ENCODE assay signal across 8 cellular contexts in the genomic region with DNA sequence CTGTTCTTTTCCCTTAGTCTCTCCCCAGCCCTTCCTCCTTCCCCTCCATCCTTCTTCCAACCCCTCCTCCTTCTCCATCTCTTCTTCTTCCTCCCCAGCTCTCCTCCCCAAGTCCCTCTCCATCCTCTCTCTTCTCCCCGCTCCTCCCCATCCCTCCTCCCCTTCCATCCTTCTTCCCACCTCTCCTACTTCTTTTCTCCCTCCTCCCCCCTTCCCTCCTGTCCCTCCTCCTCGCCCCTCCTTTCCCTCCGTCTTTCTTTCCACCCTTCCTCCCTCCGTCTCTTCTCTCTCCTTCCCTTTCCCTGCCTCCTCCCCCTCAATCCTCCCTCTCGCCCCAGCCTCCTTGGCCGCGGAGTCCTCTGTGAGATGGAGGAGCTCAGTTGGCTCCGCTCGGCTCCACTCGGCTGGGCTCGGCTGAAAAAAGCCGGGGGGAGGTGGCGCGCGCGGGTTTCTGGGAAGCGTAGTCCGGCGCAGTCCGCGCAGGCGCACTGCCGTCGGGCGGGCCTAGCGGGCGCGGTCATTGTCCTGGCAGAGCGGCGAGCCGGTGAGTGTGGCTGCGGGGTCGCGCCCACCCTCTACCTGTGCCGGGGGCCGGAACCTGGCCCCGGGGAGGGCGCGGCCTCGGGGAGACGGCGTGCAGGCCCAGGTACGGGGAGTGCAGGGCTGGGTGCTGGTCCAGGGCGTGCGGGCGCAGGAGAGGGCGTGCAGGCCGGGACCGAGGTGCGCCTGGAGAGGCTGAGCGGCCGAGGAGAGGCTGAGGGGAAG.
A peak's percentile ranks its signal among the peaks of the same experiment; 100 is the strongest.
DNase-seq lines count a peak whose midpoint lies in the region; ATAC-seq lines count a peak whose summit lies in the region.

Gene ZNF71, plus strand, starts transcription at position 520 of the 765 bp plus-strand sequence. CDS start 6,257 bp downstream, outside the sequence.

- peaks cover 33% of the 10 kb centered on the region for H3K4me1 Mint-ChIP-seq in central memory CD8-positive, alpha-beta T cell

- peak within 1 kb of the TSS; percentile 94 for H3K27ac Mint-ChIP-seq in central memory CD8-positive, alpha-beta T cell (ENCODE audit: low read depth)

- peak; percentile 91 for ATAC-seq in HG03095 (IDR thresholded peaks at IDR 0.05; ENCODE audit: unreplicated experiment)
- peak; percentile 92 for ATAC-seq in central memory CD8-positive, alpha-beta T cell (replicated peaks; ENCODE audit: extremely low read depth, poor library complexity, severe bottlenecking)

- H3K4me3 Mint-ChIP-seq in central memory CD8-positive, alpha-beta T cell = peak within 1 kb of the TSS; percentile 76

- DNase-seq in SIG-M5 treated with dmso at 0.1 percent for 504 hours (lab: John Stamatoyannopoulos, UW; ENCODE audit: unreplicated experiment) = peak; percentile 67
- DNase-seq in SIG-M5 (lab: John Stamatoyannopoulos, UW) = no peak
- peak; percentile 75 for DNase-seq in NCI-H2196 treated with DMSO at 0.1 percent for 48 hours (lab: John Stamatoyannopoulos, UW; ENCODE audit: unreplicated experiment)
- peak; percentile 66 for DNase-seq in activated CD4-positive, CD25-positive, alpha-beta regulatory T cell treated with anti-CD3 and anti-CD28 coated beads, Interleukin-2, amount 50 U/mL, for 16 hours (ENCODE audit: low read depth, low spot score)
- peak; percentile 69 to 73 for DNase-seq in central memory CD8-positive, alpha-beta T cell (ENCODE audit: low spot score in 2 of 2)
- peak; percentile 95 for DNase-seq in islet precursor cell
- DNase-seq in stimulated activated CD4-positive, alpha-beta T cell treated with anti-CD3 and anti-CD28 coated beads, Interleukin-12 subunit alpha, Interleukin-12 subunit beta, amount 100 ng/mL, for 24 hours (ENCODE audit: low read depth in 2 of 2) = peak; percentile 80 to 84

- H3K9me3 Mint-ChIP-seq in central memory CD8-positive, alpha-beta T cell = peaks cover 6% of the 10 kb centered on the region

- no peaks in the 10 kb centered on the region for H3K27me3 Mint-ChIP-seq in central memory CD8-positive, alpha-beta T cell

- H3K36me3 Mint-ChIP-seq in central memory CD8-positive, alpha-beta T cell (ENCODE audit: insufficient read depth) = peaks cover 11% of the 10 kb centered on the region
